In the genomic region with DNA sequence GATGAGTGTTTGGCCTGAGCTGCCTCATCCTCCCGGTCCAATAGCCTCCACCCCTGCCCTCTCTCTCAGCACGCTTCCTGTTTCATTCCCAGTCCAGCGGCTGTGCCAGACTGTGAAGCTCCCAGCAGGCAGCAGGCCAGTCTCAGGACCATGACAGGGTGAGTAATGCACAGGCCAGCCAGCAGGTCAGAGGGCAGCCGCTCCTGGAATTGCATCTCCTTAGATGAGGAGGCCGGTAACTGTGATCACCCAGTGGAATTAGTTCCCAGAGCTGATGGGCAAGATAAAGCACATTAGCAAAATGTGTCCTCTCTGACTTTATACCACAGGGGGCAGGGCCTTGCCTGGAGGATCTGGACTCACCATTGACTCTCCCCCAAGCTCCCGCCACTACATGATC, we compare ENCODE assay signal across 12 cellular contexts.
DNase-seq lines count a peak whose midpoint lies in the region; ATAC-seq and TF ChIP-seq lines count a peak whose summit lies in the region.
"Had no signal": no experiment of that assay in that cellular context is flagged by ENCODE, and none has a peak within 500 bp of the region (broad histone marks: within the 10 kb centered on the region; RNA-seq: fewer than 3 reads in every experiment).

No MANE protein-coding gene starts in this region.

- peak overlapping the region in 1 of 2 donors; percentile 11 for H3K27ac Mint-ChIP-seq in natural killer cell
- H3K27ac Mint-ChIP-seq: activated naive CD8-positive, alpha-beta T cell had no signal

- H3K4me3 Mint-ChIP-seq in natural killer cell: no peak overlapping the region
- H3K4me3 Mint-ChIP-seq: activated naive CD8-positive, alpha-beta T cell had no signal

- H3K27me3 Mint-ChIP-seq in natural killer cell (ENCODE audit: low read depth in 2 of 2): no peaks in the 10 kb centered on the region
- H3K27me3 Mint-ChIP-seq: activated naive CD8-positive, alpha-beta T cell had no signal

- peak; percentile 80 for ATAC-seq in SK-N-SH treated with all-trans-retinoic acid at 6 μM for 48 hours
- peak; percentile 66 to 88 for ATAC-seq in left cardiac atrium
- no peak for ATAC-seq in HG03196 (IDR thresholded peaks at IDR 0.05; ENCODE audit: unreplicated experiment)
- ATAC-seq in natural killer cell: no peak
- ATAC-seq: foreskin keratinocyte had no signal

- H3K4me1 Mint-ChIP-seq in natural killer cell: peaks cover 11 to 15% of the 10 kb centered on the region in 2 donors

- peak; percentile 99 for DNase-seq in EH (ENCODE audit: low read depth)
- peak; percentile 77 for DNase-seq in left cardiac atrium
- peak; percentile 79 for DNase-seq in renal cortical epithelial cell (ENCODE audit: low read depth)
- DNase-seq in HEK293T (ENCODE audit: extremely low spot score): no peak
- DNase-seq in activated gamma-delta T cell treated with Interleukin-2 at 50 U/mL for 16 hours: no peak
- no peak for DNase-seq in natural killer cell
- DNase-seq: DND-41, foreskin keratinocyte, pancreas had no signal

- CTCF ChIA-PET in HEK293T (lab: Yijun Ruan, JAX): no interaction called here

- no peak for TF ChIP-seq CTCF in natural killer cell (IDR thresholded peaks at IDR 0.05)

- H3K9me3 Mint-ChIP-seq in natural killer cell: no peaks in the 10 kb centered on the region

- intact Hi-C loops in left cardiac atrium (cut with DNase I) (no loop called here), natural killer cell (cut with micrococcal nuclease) (no loop called here)

- H3K36me3 Mint-ChIP-seq in natural killer cell: no peaks in the 10 kb centered on the region
- H3K36me3 Mint-ChIP-seq: activated naive CD8-positive, alpha-beta T cell had no signal

- POLR2A ChIA-PET in HEK293T (lab: Yijun Ruan, JAX): no interaction called here

TF ChIP-seq in SK-N-SH treated with all-trans-retinoic acid at 6 μM for 48 hours, 23 proteins besides CTCF, POLR2A, EP300 and RAD21:
- no peak for TF ChIP-seq ZNF8 (CRISPR knock-in tag; IDR thresholded peaks at IDR 0.05)
- TF ChIP-seq TCF4 (CRISPR knock-in tag; IDR thresholded peaks at IDR 0.05; ENCODE audit: borderline replicate concordance): no peak
- TF ChIP-seq RARB (CRISPR knock-in tag; IDR thresholded peaks at IDR 0.05): no peak
- no peak for TF ChIP-seq GLIS3 (CRISPR knock-in tag; IDR thresholded peaks at IDR 0.05)
- TF ChIP-seq, protein P1, sequence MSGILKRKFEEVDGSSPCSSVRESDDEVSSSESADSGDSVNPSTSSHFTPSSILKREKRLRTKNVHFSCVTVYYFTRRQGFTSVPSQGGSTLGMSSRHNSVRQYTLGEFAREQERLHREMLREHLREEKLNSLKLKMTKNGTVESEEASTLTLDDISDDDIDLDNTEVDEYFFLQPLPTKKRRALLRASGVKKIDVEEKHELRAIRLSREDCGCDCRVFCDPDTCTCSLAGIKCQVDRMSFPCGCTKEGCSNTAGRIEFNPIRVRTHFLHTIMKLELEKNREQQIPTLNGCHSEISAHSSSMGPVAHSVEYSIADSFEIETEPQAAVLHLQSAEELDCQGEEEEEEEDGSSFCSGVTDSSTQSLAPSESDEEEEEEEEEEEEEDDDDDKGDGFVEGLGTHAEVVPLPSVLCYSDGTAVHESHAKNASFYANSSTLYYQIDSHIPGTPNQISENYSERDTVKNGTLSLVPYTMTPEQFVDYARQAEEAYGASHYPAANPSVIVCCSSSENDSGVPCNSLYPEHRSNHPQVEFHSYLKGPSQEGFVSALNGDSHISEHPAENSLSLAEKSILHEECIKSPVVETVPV (CRISPR knock-in tag; IDR thresholded peaks at IDR 0.05): no peak
- no peak for TF ChIP-seq ISL1 (CRISPR knock-in tag; IDR thresholded peaks at IDR 0.05)
- TF ChIP-seq, protein P2, sequence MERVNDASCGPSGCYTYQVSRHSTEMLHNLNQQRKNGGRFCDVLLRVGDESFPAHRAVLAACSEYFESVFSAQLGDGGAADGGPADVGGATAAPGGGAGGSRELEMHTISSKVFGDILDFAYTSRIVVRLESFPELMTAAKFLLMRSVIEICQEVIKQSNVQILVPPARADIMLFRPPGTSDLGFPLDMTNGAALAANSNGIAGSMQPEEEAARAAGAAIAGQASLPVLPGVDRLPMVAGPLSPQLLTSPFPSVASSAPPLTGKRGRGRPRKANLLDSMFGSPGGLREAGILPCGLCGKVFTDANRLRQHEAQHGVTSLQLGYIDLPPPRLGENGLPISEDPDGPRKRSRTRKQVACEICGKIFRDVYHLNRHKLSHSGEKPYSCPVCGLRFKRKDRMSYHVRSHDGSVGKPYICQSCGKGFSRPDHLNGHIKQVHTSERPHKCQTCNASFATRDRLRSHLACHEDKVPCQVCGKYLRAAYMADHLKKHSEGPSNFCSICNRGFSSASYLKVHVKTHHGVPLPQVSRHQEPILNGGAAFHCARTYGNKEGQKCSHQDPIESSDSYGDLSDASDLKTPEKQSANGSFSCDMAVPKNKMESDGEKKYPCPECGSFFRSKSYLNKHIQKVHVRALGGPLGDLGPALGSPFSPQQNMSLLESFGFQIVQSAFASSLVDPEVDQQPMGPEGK (CRISPR knock-in tag; IDR thresholded peaks at IDR 0.05; ENCODE audit: borderline replicate concordance): no peak
- TF ChIP-seq, protein P3, sequence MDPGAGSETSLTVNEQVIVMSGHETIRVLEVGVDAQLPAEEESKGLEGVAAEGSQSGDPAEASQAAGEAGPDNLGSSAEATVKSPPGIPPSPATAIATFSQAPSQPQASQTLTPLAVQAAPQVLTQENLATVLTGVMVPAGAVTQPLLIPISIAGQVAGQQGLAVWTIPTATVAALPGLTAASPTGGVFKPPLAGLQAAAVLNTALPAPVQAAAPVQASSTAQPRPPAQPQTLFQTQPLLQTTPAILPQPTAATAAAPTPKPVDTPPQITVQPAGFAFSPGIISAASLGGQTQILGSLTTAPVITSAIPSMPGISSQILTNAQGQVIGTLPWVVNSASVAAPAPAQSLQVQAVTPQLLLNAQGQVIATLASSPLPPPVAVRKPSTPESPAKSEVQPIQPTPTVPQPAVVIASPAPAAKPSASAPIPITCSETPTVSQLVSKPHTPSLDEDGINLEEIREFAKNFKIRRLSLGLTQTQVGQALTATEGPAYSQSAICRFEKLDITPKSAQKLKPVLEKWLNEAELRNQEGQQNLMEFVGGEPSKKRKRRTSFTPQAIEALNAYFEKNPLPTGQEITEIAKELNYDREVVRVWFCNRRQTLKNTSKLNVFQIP (CRISPR knock-in tag; IDR thresholded peaks at IDR 0.05; ENCODE audit: borderline replicate concordance, low read depth): no peak

TF ChIP-seq in HEK293T, 16 proteins besides CTCF, POLR2A, EP300 and RAD21:
- TF ChIP-seq FOXM1 (IDR thresholded peaks at IDR 0.05; ENCODE audit: borderline replicate concordance) (no peak), NFRKB (IDR thresholded peaks at IDR 0.05) (no peak), SUZ12 (IDR thresholded peaks at IDR 0.05) (no peak), FOXA1 (IDR thresholded peaks at IDR 0.05) (no peak), ELF4 (IDR thresholded peaks at IDR 0.05) (no peak), LEF1 (IDR thresholded peaks at IDR 0.05; ENCODE audit: borderline replicate concordance) (no peak), ZNF384 (IDR thresholded peaks at IDR 0.05) (no peak), FOXK2 (IDR thresholded peaks at IDR 0.05) (no peak), ARNT (IDR thresholded peaks at IDR 0.05) (no peak), SP1 (IDR thresholded peaks at IDR 0.05) (no peak), TARDBP (IDR thresholded peaks at IDR 0.05) (no peak), L3MBTL2 (conservative IDR thresholded peaks at IDR 0.05) (no peak), HDGF (IDR thresholded peaks at IDR 0.05; ENCODE audit: borderline replicate concordance) (no peak), BHLHE40 (IDR thresholded peaks at IDR 0.05; ENCODE audit: borderline replicate concordance) (no peak)

Comparison
In these comparisons a context has a peak if more than half of its experiments do, and no peak if none do; other contexts are left out.
1. DNase-seq: peak in EH (single experiment), left cardiac atrium (single experiment) and renal cortical epithelial cell (single experiment); none in HEK293T (single experiment), activated gamma-delta T cell treated with Interleukin-2 at 50 U/mL for 16 hours (single experiment) and natural killer cell (single experiment).
2. ATAC-seq: peak in SK-N-SH treated with all-trans-retinoic acid at 6 μM for 48 hours (single experiment) and left cardiac atrium (2 of 2); none in HG03196 (single experiment) and natural killer cell (0 of 3).